Comparison of ENCODE assay signal across 1 cellular context in genomic region chr1:66450043-66450514, GRCh38.
TF ChIP-seq lines count a peak whose summit lies in the region.

No MANE protein-coding gene starts in this region.

TF ChIP-seq in SK-N-SH, 30 proteins besides CTCF, POLR2A, EP300 and RAD21 (continued from another document):
- TF ChIP-seq REST (IDR thresholded peaks at IDR 0.05; ENCODE audit: low read depth, low read length) (no peak), FOXM1 (IDR thresholded peaks at IDR 0.05; ENCODE audit: low read depth) (no peak), NRF1 (IDR thresholded peaks at IDR 0.05; ENCODE audit: low read depth, low read length) (no peak), IRF3 (IDR thresholded peaks at IDR 0.05; ENCODE audit: low read depth, low read length) (no peak), ZBTB33 (IDR thresholded peaks at IDR 0.05; ENCODE audit: borderline replicate concordance, low read depth) (no peak), USF2 (IDR thresholded peaks at IDR 0.05; ENCODE audit: borderline replicate concordance, low read depth, low read length) (no peak), TAF1 (IDR thresholded peaks at IDR 0.05; ENCODE audit: borderline replicate concordance, low read depth, low read length) (0 out of 2 replicates have a peak, but pooled peaks have one; percentile 14), EZH2phosphoT487 (IDR thresholded peaks at IDR 0.05; ENCODE audit: borderline replicate concordance, low read depth) (no peak), TCF12 (IDR thresholded peaks at IDR 0.05) (peak; percentile 47; the same call in 1 of the 2 replicates), YY1 (IDR thresholded peaks at IDR 0.05; ENCODE audit: low read depth) (no peak), MEF2A (IDR thresholded peaks at IDR 0.05; ENCODE audit: borderline replicate concordance, low read depth) (no peak), MXI1 (IDR thresholded peaks at IDR 0.05; ENCODE audit: low read depth, low read length) (no peak), TEAD4 (IDR thresholded peaks at IDR 0.05; ENCODE audit: borderline replicate concordance, insufficient read depth) (0 out of 2 replicates have a peak, but pooled peaks have one; percentile 9), SIN3A (IDR thresholded peaks at IDR 0.05; ENCODE audit: borderline replicate concordance, low read depth, low read length) (no peak), SMC3 (IDR thresholded peaks at IDR 0.05; ENCODE audit: low read depth, low read length) (peak; percentile 9; the same call in 1 of the 2 replicates), RXRA (IDR thresholded peaks at IDR 0.05; ENCODE audit: borderline replicate concordance, low read depth) (no peak), FOXJ3 (CRISPR knock-in tag; IDR thresholded peaks at IDR 0.05) (peak; percentile 94), PBX3 (IDR thresholded peaks at IDR 0.05) (no peak), JUND (IDR thresholded peaks at IDR 0.05) (no peak), USF1 (IDR thresholded peaks at IDR 0.05; ENCODE audit: borderline replicate concordance, low read depth) (no peak), FOSL2 (IDR thresholded peaks at IDR 0.05; ENCODE audit: borderline replicate concordance, low read depth) (no peak), RCOR1 (IDR thresholded peaks at IDR 0.05; ENCODE audit: low read length) (peak; percentile 66; the same call in 1 of the 2 replicates), CHD2 (IDR thresholded peaks at IDR 0.05; ENCODE audit: low read length, partially characterized antibody) (peak; percentile 43)
